In the genomic region with DNA sequence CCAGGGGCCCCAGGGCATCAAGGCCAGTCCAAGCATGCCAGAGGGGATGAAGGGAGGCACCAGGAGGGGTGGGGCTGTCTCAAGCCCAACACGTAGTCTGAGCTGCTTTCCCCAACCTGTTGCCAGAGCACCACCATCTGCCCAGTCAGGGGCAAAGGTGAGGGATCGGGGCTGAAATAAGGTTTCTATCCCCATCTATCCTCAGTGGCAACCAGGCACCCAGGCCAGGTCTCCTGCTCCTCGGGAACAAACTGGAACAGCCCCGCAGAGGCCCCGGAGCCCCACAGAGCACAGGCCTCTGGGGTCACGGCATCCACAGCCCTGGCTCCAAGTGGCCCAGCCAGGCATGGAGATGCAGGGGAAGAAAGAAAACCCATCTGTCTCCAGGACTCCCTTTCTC, we compare ENCODE assay signal across 1 cellular context.
TF ChIP-seq lines count a peak whose summit lies in the region.

No MANE protein-coding gene starts in this region.

TF ChIP-seq in HepG2, 621 proteins besides CTCF, POLR2A, EP300 and RAD21:
- TF ChIP-seq, protein P1, sequence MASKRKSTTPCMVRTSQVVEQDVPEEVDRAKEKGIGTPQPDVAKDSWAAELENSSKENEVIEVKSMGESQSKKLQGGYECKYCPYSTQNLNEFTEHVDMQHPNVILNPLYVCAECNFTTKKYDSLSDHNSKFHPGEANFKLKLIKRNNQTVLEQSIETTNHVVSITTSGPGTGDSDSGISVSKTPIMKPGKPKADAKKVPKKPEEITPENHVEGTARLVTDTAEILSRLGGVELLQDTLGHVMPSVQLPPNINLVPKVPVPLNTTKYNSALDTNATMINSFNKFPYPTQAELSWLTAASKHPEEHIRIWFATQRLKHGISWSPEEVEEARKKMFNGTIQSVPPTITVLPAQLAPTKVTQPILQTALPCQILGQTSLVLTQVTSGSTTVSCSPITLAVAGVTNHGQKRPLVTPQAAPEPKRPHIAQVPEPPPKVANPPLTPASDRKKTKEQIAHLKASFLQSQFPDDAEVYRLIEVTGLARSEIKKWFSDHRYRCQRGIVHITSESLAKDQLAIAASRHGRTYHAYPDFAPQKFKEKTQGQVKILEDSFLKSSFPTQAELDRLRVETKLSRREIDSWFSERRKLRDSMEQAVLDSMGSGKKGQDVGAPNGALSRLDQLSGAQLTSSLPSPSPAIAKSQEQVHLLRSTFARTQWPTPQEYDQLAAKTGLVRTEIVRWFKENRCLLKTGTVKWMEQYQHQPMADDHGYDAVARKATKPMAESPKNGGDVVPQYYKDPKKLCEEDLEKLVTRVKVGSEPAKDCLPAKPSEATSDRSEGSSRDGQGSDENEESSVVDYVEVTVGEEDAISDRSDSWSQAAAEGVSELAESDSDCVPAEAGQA (IDR thresholded peaks at IDR 0.05; ENCODE audit: low read depth), result no peak
- TF ChIP-seq, protein P1 (CRISPR knock-in tag; IDR thresholded peaks at IDR 0.05; ENCODE audit: borderline replicate concordance), result no peak
- peak; percentile 59 for TF ChIP-seq AGO2 (optimal IDR thresholded peaks at IDR 0.05; ENCODE audit: low read depth, low read length)
